Comparison of ENCODE assay signal across 31 cellular contexts in the genomic region with DNA sequence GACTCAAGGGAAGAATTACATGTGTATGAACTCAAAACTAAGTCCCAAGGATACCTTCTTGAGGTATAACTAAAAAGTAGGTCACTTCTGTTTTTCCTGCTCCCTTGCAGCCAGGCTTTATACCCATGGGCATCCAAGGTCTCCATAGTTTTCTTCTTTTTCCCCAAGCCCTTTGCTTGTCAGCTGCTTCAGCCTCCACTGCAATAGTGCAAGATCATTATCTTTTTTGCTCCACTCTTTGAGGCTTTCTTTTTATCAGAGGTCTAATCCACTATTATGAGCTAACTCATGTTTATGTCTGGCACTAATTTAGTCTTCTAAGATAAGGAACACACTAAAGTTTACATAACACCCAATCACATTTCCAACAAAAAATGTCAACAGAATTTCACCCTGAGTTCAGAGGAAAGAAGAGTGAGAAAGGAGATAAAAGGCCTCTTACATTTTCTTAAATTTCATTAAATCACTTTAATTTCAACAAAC.
"Had no signal": no experiment of that assay in that cellular context is flagged by ENCODE, and none has a peak within 500 bp of the region (broad histone marks: within the 10 kb centered on the region; RNA-seq: fewer than 3 reads in every experiment).

No MANE protein-coding gene starts in this region.

- H3K4me2 ChIP-seq: neural progenitor cell had no signal

- H3K4me1 Mint-ChIP-seq: natural killer cell; nephron; stimulated activated memory B cell treated with anti-CD40 and anti-IgM and Interleukin-4, amounts not matched to agents 10 μg/mL and 1 μg/mL and 100 μg/mL, for 72 hours; stimulated activated naive CD8-positive, alpha-beta T cell treated with anti-CD3 and anti-CD28 coated beads, Interleukin-15, amount 100 ng/mL, for 72 hours had no signal

- H3K4me3 ChIP-seq: neural progenitor cell, ovary, psoas muscle, right lobe of liver, sigmoid colon, spleen, suprapubic skin, testis, tibial artery, transverse colon, upper lobe of right lung, uterus had no signal

- H3K27ac ChIP-seq: neural progenitor cell, ovary, parathyroid adenoma, psoas muscle, right lobe of liver, sigmoid colon, spleen, suprapubic skin, testis, tibial artery, transverse colon, upper lobe of right lung, uterus had no signal

- H3K9me3 Mint-ChIP-seq: nephron; neural progenitor cell; stimulated activated memory B cell treated with anti-CD40 and anti-IgM and Interleukin-4, amounts not matched to agents 10 μg/mL and 1 μg/mL and 100 μg/mL, for 72 hours; type B pancreatic cell had no signal

- H3K9me3 ChIP-seq: ovary, psoas muscle, right lobe of liver, sigmoid colon, spleen, suprapubic skin, testis, tibial artery, transverse colon, upper lobe of right lung, uterus had no signal

- H3K27me3 Mint-ChIP-seq: progenitor cell of endocrine pancreas; stimulated activated memory B cell treated with anti-CD40 and anti-IgM and Interleukin-4, amounts not matched to agents 10 μg/mL and 1 μg/mL and 100 μg/mL, for 72 hours; stimulated activated naive CD8-positive, alpha-beta T cell treated with anti-CD3 and anti-CD28 coated beads, Interleukin-15, amount 100 ng/mL, for 72 hours had no signal

- H3K4me3 Mint-ChIP-seq: natural killer cell; nephron; neural progenitor cell; stimulated activated memory B cell treated with anti-CD40 and anti-IgM and Interleukin-4, amounts not matched to agents 10 μg/mL and 1 μg/mL and 100 μg/mL, for 72 hours; stimulated activated naive CD8-positive, alpha-beta T cell treated with anti-CD3 and anti-CD28 coated beads, Interleukin-15, amount 100 ng/mL, for 72 hours; type B pancreatic cell had no signal

- H3K79me2 ChIP-seq: parathyroid adenoma had no signal

- ATAC-seq: natural killer cell; psoas muscle; right cardiac atrium; right lobe of liver; stimulated activated memory B cell treated with anti-CD40 and anti-IgM and Interleukin-4, amounts not matched to agents 10 μg/mL and 1 μg/mL and 100 μg/mL, for 72 hours; stimulated activated naive CD8-positive, alpha-beta T cell treated with anti-CD3 and anti-CD28 coated beads, Interleukin-15, amount 100 ng/mL, for 72 hours; stimulated activated naive CD8-positive, alpha-beta T cell treated with anti-CD3 and anti-CD28 coated beads, Interleukin-15, Interleukin-2, amounts not matched to agents 100 U/mL and 50 U/mL, for 24 hours; upper lobe of right lung had no signal

- H3K27me3 ChIP-seq: neural progenitor cell, ovary, right lobe of liver, sigmoid colon, spleen, suprapubic skin, testis, tibial artery, transverse colon, upper lobe of right lung, uterus had no signal

- H3K4me1 ChIP-seq: parathyroid adenoma, psoas muscle, right lobe of liver, sigmoid colon, spleen, suprapubic skin, testis, tibial artery, transverse colon, upper lobe of right lung, uterus had no signal

- H3K36me3 ChIP-seq: neural progenitor cell, ovary, right lobe of liver, sigmoid colon, spleen, suprapubic skin, tibial artery, transverse colon, upper lobe of right lung, uterus had no signal

- H3K27ac Mint-ChIP-seq: natural killer cell; nephron; neural progenitor cell; progenitor cell of endocrine pancreas; stimulated activated memory B cell treated with anti-CD40 and anti-IgM and Interleukin-4, amounts not matched to agents 10 μg/mL and 1 μg/mL and 100 μg/mL, for 72 hours; stimulated activated naive CD8-positive, alpha-beta T cell treated with anti-CD3 and anti-CD28 coated beads, Interleukin-15, amount 100 ng/mL, for 72 hours; type B pancreatic cell had no signal

- DNase-seq: natural killer cell; occipital lobe; ovary; posterior cingulate gyrus; psoas muscle; right cardiac atrium; right lobe of liver; sigmoid colon; small intestine; spleen; stimulated activated CD4-positive, alpha-beta T cell treated with anti-CD3 and anti-CD28 coated beads, Interleukin-12 subunit alpha, Interleukin-12 subunit beta, amount 100 ng/mL, for 4 hours; stimulated activated CD4-positive, alpha-beta T cell treated with anti-CD3 and anti-CD28 coated beads, Interleukin-1b, Interleukin-23, amount 100 ng/mL, for 48 hours; stimulated activated CD4-positive, alpha-beta T cell treated with anti-CD3 and anti-CD28 coated beads, Interleukin-4, amount 100 ng/mL, for 1 hour; stimulated activated CD4-positive, alpha-beta T cell treated with anti-CD3 and anti-CD28 coated beads, Interleukin-4, amount 100 ng/mL, for 4 hours; stimulated activated CD8-positive, alpha-beta memory T cell treated with anti-CD3 and anti-CD28 coated beads, Interleukin-4, amount 100 ng/mL, for 48 hours; stimulated activated naive CD4-positive, alpha-beta T cell; stimulated activated naive CD8-positive, alpha-beta T cell treated with anti-CD3 and anti-CD28 coated beads, Interleukin-15, amount 100 ng/mL, for 72 hours; stimulated activated naive CD8-positive, alpha-beta T cell treated with anti-CD3 and anti-CD28 coated beads, Interleukin-15, Interleukin-2, amounts not matched to agents 100 U/mL and 50 U/mL, for 24 hours; substantia nigra; testis; tibial artery; transverse colon; upper lobe of right lung; uterus had no signal

- H3K9ac ChIP-seq: neural progenitor cell, parathyroid adenoma had no signal

- H3K36me3 Mint-ChIP-seq: natural killer cell; neural progenitor cell; stimulated activated memory B cell treated with anti-CD40 and anti-IgM and Interleukin-4, amounts not matched to agents 10 μg/mL and 1 μg/mL and 100 μg/mL, for 72 hours; type B pancreatic cell had no signal
